11 cellular contexts compared by ENCODE assay signal in genomic region chr21:39175154-39175553, GRCh38. TPM values are rescaled to one million over a fixed set of nuclear protein-coding genes. Genes with fewer than 3 reads are reported as not detected.
A peak's percentile ranks its signal among the peaks of the same experiment; 100 is the strongest.
DNase-seq lines count a peak whose midpoint lies in the region; TF ChIP-seq lines count a peak whose summit lies in the region.
"Had no signal": no experiment of that assay in that cellular context is flagged by ENCODE, and none has a peak within 500 bp of the region (broad histone marks: within the 10 kb centered on the region; RNA-seq: fewer than 3 reads in every experiment).

No MANE protein-coding gene starts in this region.

- intact Hi-C loops in PC-9 (cut with micrococcal nuclease; ENCODE audit: unreplicated experiment), result loop anchor here (10.0 kb wide), 1 partner anchor 670 kb away; no protein-coding TSS in a partner anchor
- intact Hi-C loops in thyroid gland (cut with DNase I), result no loop called here

- DNase-seq in SIG-M5 treated with dmso at 0.1 percent for 504 hours (lab: John Stamatoyannopoulos, UW; ENCODE audit: unreplicated experiment), result peak; percentile 46
- no peak for DNase-seq in SIG-M5 (lab: John Stamatoyannopoulos, UW)
- DNase-seq in PC-9, result no peak
- peak; percentile 50 for DNase-seq in fibroblast of mammary gland (ENCODE audit: low read depth)
- no peak for DNase-seq in thyroid gland
- no peak for DNase-seq in activated CD4-positive, alpha-beta T cell treated with anti-CD3 and anti-CD28 coated beads, Interleukin-2, amount 10 ng/mL, durations not matched to agents 7 days and 5 days
- DNase-seq in Ammon's horn (ENCODE audit: low spot score), result no peak
- DNase-seq in suprapubic skin (ENCODE audit: low spot score in 2 of 2), result no peak
- DNase-seq: NCI-H1930 had no signal

- POLR2A ChIA-PET in PC-9 (lab: Charles Lee; ENCODE audit: unreplicated experiment), result no interaction called here
- POLR2A ChIA-PET in activated CD4-positive, alpha-beta T cell treated with anti-CD3 and anti-CD28 coated beads, Interleukin-2, amount 10 ng/mL, durations not matched to agents 7 days and 5 days (lab: Charles Lee), result no interaction called here

- H3K36me3 ChIP-seq in PC-9 (ENCODE audit: low read depth) (no peaks in the 10 kb centered on the region), thyroid gland (peaks cover 6 to 16% of the 10 kb centered on the region in 2 donors), suprapubic skin (peaks cover 26% of the 10 kb centered on the region)

- TF ChIP-seq POLR2A in thyroid gland (IDR thresholded peaks at IDR 0.05) (no peak), suprapubic skin (IDR thresholded peaks at IDR 0.05) (no peak)

- H3K4me3 ChIP-seq in PC-9, result no peak overlapping the region
- H3K4me3 ChIP-seq in fibroblast of mammary gland (ENCODE audit: control insufficient read depth, low read depth, low read length), result no peak overlapping the region
- no peak overlapping the region for H3K4me3 ChIP-seq in thyroid gland (replicated peaks in 1 of 3)
- H3K4me3 ChIP-seq in suprapubic skin, result no peak overlapping the region
- H3K4me3 ChIP-seq: HAP-1, vagina had no signal

- peaks cover 57% of the 10 kb centered on the region for H3K36me3 Mint-ChIP-seq in activated CD4-positive, alpha-beta T cell treated with anti-CD3 and anti-CD28 coated beads, Interleukin-2, amount 10 ng/mL, durations not matched to agents 7 days and 5 days (ENCODE audit: low read depth)

- H3K27ac ChIP-seq in PC-9 (no peak overlapping the region), thyroid gland (no peak overlapping the region), suprapubic skin (no peak overlapping the region)
- H3K27ac ChIP-seq: vagina had no signal

- H3K4me1 ChIP-seq in PC-9 (replicated peaks; ENCODE audit: insufficient read depth), result no peaks in the 10 kb centered on the region
- H3K4me1 ChIP-seq in thyroid gland, result no peaks in the 10 kb centered on the region
- no peaks in the 10 kb centered on the region for H3K4me1 ChIP-seq in suprapubic skin
- H3K4me1 ChIP-seq: vagina had no signal

- H3K79me2 ChIP-seq in PC-9 (ENCODE audit: low read depth), result no peaks in the 10 kb centered on the region

- H3K27me3 Mint-ChIP-seq in activated CD4-positive, alpha-beta T cell treated with anti-CD3 and anti-CD28 coated beads, Interleukin-2, amount 10 ng/mL, durations not matched to agents 7 days and 5 days, result no peaks in the 10 kb centered on the region

- TF ChIP-seq CTCF in PC-9 (conservative IDR thresholded peaks at IDR 0.05) (peak; percentile 57), fibroblast of mammary gland (conservative IDR thresholded peaks at IDR 0.05; ENCODE audit: control insufficient read depth, insufficient read depth, low read depth, low read length) (peak; percentile 51), thyroid gland (IDR thresholded peaks at IDR 0.05) (peak in 5 of 6 experiments; percentile 20 to 59 (median 35)), suprapubic skin (IDR thresholded peaks at IDR 0.05) (peak in 1 of 2 donors; percentile 30)

- 80% methylated on average over 4 of the region's 4 CpGs for WGBS in thyroid gland, 2 donors
- WGBS in suprapubic skin, result 83% methylated on average over 4 of the region's 4 CpGs

- H3F3A ChIP-seq in PC-9 (ENCODE audit: insufficient read depth, low read depth), result no peaks in the 10 kb centered on the region

- H4K20me1 ChIP-seq in PC-9 (ENCODE audit: insufficient read depth), result 0 out of 2 replicates have a peak, but pooled peaks cover 3% of the 10 kb centered on the region

- peaks cover 22% of the 10 kb centered on the region for H3K4me1 Mint-ChIP-seq in activated CD4-positive, alpha-beta T cell treated with anti-CD3 and anti-CD28 coated beads, Interleukin-2, amount 10 ng/mL, durations not matched to agents 7 days and 5 days

- no peak for TF ChIP-seq EP300 in suprapubic skin (IDR thresholded peaks at IDR 0.05)

- no peaks in the 10 kb centered on the region for H3K9me2 ChIP-seq in PC-9 (ENCODE audit: insufficient read depth)

- H3K9me3 Mint-ChIP-seq in activated CD4-positive, alpha-beta T cell treated with anti-CD3 and anti-CD28 coated beads, Interleukin-2, amount 10 ng/mL, durations not matched to agents 7 days and 5 days, result no peaks in the 10 kb centered on the region

- CTCF ChIA-PET in PC-9 (lab: Charles Lee), result interaction anchor here (0.6 kb wide), 1 partner anchor 31 kb away, joined by 5 read pairs; no protein-coding TSS in a partner anchor
- CTCF ChIA-PET in activated CD4-positive, alpha-beta T cell treated with anti-CD3 and anti-CD28 coated beads, Interleukin-2, amount 10 ng/mL, durations not matched to agents 7 days and 5 days (lab: Charles Lee), result interaction anchor here (0.7 kb wide), 1 partner anchor 9 kb away, joined by 3 read pairs; no protein-coding TSS in a partner anchor

- H2AFZ ChIP-seq in PC-9, result no peak overlapping the region

- H3K27me3 ChIP-seq in PC-9 (ENCODE audit: insufficient read depth, low read depth), result no peaks in the 10 kb centered on the region
- H3K27me3 ChIP-seq in thyroid gland, result no peaks in the 10 kb centered on the region
- no peaks in the 10 kb centered on the region for H3K27me3 ChIP-seq in suprapubic skin
- H3K27me3 ChIP-seq: vagina had no signal

- H3K27ac Mint-ChIP-seq in activated CD4-positive, alpha-beta T cell treated with anti-CD3 and anti-CD28 coated beads, Interleukin-2, amount 10 ng/mL, durations not matched to agents 7 days and 5 days, result no peak overlapping the region

- H3K9me3 ChIP-seq in PC-9 (ENCODE audit: insufficient read depth, low read depth) (no peaks in the 10 kb centered on the region), thyroid gland (no peaks in the 10 kb centered on the region), suprapubic skin (no peaks in the 10 kb centered on the region)
- H3K9me3 ChIP-seq: HAP-1, vagina had no signal

- H3K4me2 ChIP-seq in PC-9, result no peak overlapping the region

- no TSS peak for BruUV-seq in PC-9 (replicated peaks; lab: Mats Ljungman, UMichigan)

- H3K4me3 Mint-ChIP-seq in activated CD4-positive, alpha-beta T cell treated with anti-CD3 and anti-CD28 coated beads, Interleukin-2, amount 10 ng/mL, durations not matched to agents 7 days and 5 days, result no peak overlapping the region

RNA-seq across cellular contexts. Expression of gene PSMG1, which starts 8.1 kb away (rescaled TPM):
- total RNA-seq in PC-9 (2021) (20.4 and 29.0 TPM in 2 replicates), thyroid gland (10 to 100 TPM; 33.0 to 54.2 (median 42.6) TPM), suprapubic skin (10 to 100 TPM; 22.5 to 33.4 (median 28.1) TPM)
- total RNA-seq in activated CD4-positive, alpha-beta T cell treated with anti-CD3 and anti-CD28 coated beads, Interleukin-2, amount 10 ng/mL, durations not matched to agents 7 days and 5 days, result 10 to 100 TPM; 66.8 to 84.3 TPM

Comparison
In these comparisons a context has a peak if more than half of its experiments do, and no peak if none do; other contexts are left out.
1. DNase-seq: peak in SIG-M5 treated with dmso at 0.1 percent for 504 hours (single experiment) and fibroblast of mammary gland (single experiment); none in SIG-M5 (single experiment), PC-9 (0 of 2), thyroid gland (0 of 2), activated CD4-positive, alpha-beta T cell treated with anti-CD3 and anti-CD28 coated beads, Interleukin-2, amount 10 ng/mL, durations not matched to agents 7 days and 5 days (single experiment), Ammon's horn (single experiment) and suprapubic skin (0 of 2).